8 cellular contexts compared by ENCODE assay signal in genomic region chr2:153477641-153478288, GRCh38. TPM values are rescaled to one million over a fixed set of nuclear protein-coding genes. Genes with fewer than 3 reads are reported as not detected.
DNase-seq lines count a peak whose midpoint lies in the region; ATAC-seq and TF ChIP-seq lines count a peak whose summit lies in the region.

No MANE protein-coding gene starts in this region.

- intact Hi-C loops in activated naive CD4-positive, alpha-beta T cell treated with anti-CD3 and anti-CD28 coated beads for 36 hours (cut with micrococcal nuclease): loop anchor here (1.0 kb wide), 5 partner anchors 42 to 1302 kb away; partner anchors contain the start of gene STAM2
- intact Hi-C loops in ascending aorta (cut with DNase I): no loop called here

- no peaks in the 10 kb centered on the region for H3K9me3 Mint-ChIP-seq in activated naive CD4-positive, alpha-beta T cell treated with anti-CD3 and anti-CD28 coated beads for 36 hours
- H3K9me3 Mint-ChIP-seq in type B pancreatic cell: no peaks in the 10 kb centered on the region

- 3 to 5% methylated on average over 38 of the region's 38 CpGs for WGBS in lung, 2 donors

- no peak for DNase-seq in activated naive CD4-positive, alpha-beta T cell treated with anti-CD3 and anti-CD28 coated beads for 36 hours
- no peak for DNase-seq in activated naive CD4-positive, alpha-beta T cell treated with Interleukin-2 at 50 U/mL for 16 hours
- DNase-seq in ascending aorta (ENCODE audit: low spot score in 2 of 2): no peak
- no peak for DNase-seq in lung (ENCODE audit: low spot score)
- DNase-seq in type B pancreatic cell (ENCODE audit: extremely low spot score, unreplicated experiment): no peak
- DNase-seq in GM19238 (ENCODE audit: insufficient read length, low spot score): no peak

- peaks cover 4 to 23% of the 10 kb centered on the region in 2 donors for H3K4me1 ChIP-seq in ascending aorta
- peaks cover 0 to 7% of the 10 kb centered on the region in 2 donors for H3K4me1 ChIP-seq in lung (ENCODE audit: control insufficient read depth in 2 of 2, insufficient read depth in 2 of 2, low read length in 2 of 2)

- H3K27ac ChIP-seq in ascending aorta (no peak overlapping the region), lung (ENCODE audit: low read depth in 1 of 2, low read length in 1 of 2) (no peak overlapping the region)

- CTCF ChIA-PET in activated naive CD4-positive, alpha-beta T cell treated with anti-CD3 and anti-CD28 coated beads for 36 hours (lab: Charles Lee): no interaction called here

- no peak overlapping the region for H3K27ac Mint-ChIP-seq in activated naive CD4-positive, alpha-beta T cell treated with anti-CD3 and anti-CD28 coated beads for 36 hours
- H3K27ac Mint-ChIP-seq in type B pancreatic cell: peak overlapping the region; percentile 65

- ATAC-seq in lung (ENCODE audit: insufficient read depth, low FRiP score) (peak; percentile 1), HG02884 (IDR thresholded peaks at IDR 0.05; ENCODE audit: unreplicated experiment) (no peak)
- ATAC-seq in activated CD4-positive, CD25-positive, alpha-beta regulatory T cell treated with anti-CD3 and anti-CD28 coated beads, Interleukin-2, amount 50 U/mL, for 24 hours: no peak

- H3K36me3 Mint-ChIP-seq in activated naive CD4-positive, alpha-beta T cell treated with anti-CD3 and anti-CD28 coated beads for 36 hours (ENCODE audit: low read depth): no peaks in the 10 kb centered on the region
- no peaks in the 10 kb centered on the region for H3K36me3 Mint-ChIP-seq in type B pancreatic cell

- H3K36me3 ChIP-seq in ascending aorta: no peaks in the 10 kb centered on the region
- H3K36me3 ChIP-seq in lung (ENCODE audit: control insufficient read depth in 2 of 2, insufficient read depth in 2 of 2, low read length in 2 of 2): no peaks in the 10 kb centered on the region

- H3K4me3 ChIP-seq in ascending aorta (peak overlapping the region; percentile 68 to 74), lung (no peak overlapping the region)

- TF ChIP-seq CTCF in ascending aorta (IDR thresholded peaks at IDR 0.05): no peak
- no peak for TF ChIP-seq CTCF in lung (IDR thresholded peaks at IDR 0.05; ENCODE audit: control extremely low read depth, extremely low read depth)
- no peak for TF ChIP-seq CTCF in type B pancreatic cell (conservative IDR thresholded peaks at IDR 0.05)

- H3K27me3 ChIP-seq in ascending aorta (no peaks in the 10 kb centered on the region), lung (ENCODE audit: control insufficient read depth, insufficient read depth) (peaks cover 4% of the 10 kb centered on the region)

- no peaks in the 10 kb centered on the region for H3K9me3 ChIP-seq in ascending aorta
- H3K9me3 ChIP-seq in lung (ENCODE audit: control insufficient read depth in 2 of 2, insufficient read depth in 1 of 2, low read length in 1 of 2): no peaks in the 10 kb centered on the region

- peak overlapping the region; percentile 52 for H3K4me3 Mint-ChIP-seq in activated naive CD4-positive, alpha-beta T cell treated with anti-CD3 and anti-CD28 coated beads for 36 hours
- H3K4me3 Mint-ChIP-seq in type B pancreatic cell: peak overlapping the region; percentile 90

- peaks cover 15% of the 10 kb centered on the region for H3K4me1 Mint-ChIP-seq in activated naive CD4-positive, alpha-beta T cell treated with anti-CD3 and anti-CD28 coated beads for 36 hours (ENCODE audit: low read depth)
- peaks cover 15% of the 10 kb centered on the region for H3K4me1 Mint-ChIP-seq in type B pancreatic cell (ENCODE audit: unreplicated experiment)

- H3K27me3 Mint-ChIP-seq in activated naive CD4-positive, alpha-beta T cell treated with anti-CD3 and anti-CD28 coated beads for 36 hours (ENCODE audit: low read depth): peaks cover 60% of the 10 kb centered on the region
- H3K27me3 Mint-ChIP-seq in type B pancreatic cell: peaks cover 61% of the 10 kb centered on the region

RNA-seq across cellular contexts. Expression of gene RPRM, which starts 0.8 kb away (rescaled TPM):
- not detected for total RNA-seq in activated naive CD4-positive, alpha-beta T cell treated with anti-CD3 and anti-CD28 coated beads for 36 hours
- not detected for total RNA-seq in ascending aorta
- total RNA-seq in lung: 1 to 10 TPM; 1.5 to 1.9 TPM
- polyA plus RNA-seq in lung: under 1 TPM; 0.50 to 0.73 TPM
- 6.0 and 7.3 TPM in 2 replicates for total RNA-seq in type B pancreatic cell (ENCODE audit: low replicate concordance)
